ENCODE assay signal across 9 cellular contexts in the genomic region with DNA sequence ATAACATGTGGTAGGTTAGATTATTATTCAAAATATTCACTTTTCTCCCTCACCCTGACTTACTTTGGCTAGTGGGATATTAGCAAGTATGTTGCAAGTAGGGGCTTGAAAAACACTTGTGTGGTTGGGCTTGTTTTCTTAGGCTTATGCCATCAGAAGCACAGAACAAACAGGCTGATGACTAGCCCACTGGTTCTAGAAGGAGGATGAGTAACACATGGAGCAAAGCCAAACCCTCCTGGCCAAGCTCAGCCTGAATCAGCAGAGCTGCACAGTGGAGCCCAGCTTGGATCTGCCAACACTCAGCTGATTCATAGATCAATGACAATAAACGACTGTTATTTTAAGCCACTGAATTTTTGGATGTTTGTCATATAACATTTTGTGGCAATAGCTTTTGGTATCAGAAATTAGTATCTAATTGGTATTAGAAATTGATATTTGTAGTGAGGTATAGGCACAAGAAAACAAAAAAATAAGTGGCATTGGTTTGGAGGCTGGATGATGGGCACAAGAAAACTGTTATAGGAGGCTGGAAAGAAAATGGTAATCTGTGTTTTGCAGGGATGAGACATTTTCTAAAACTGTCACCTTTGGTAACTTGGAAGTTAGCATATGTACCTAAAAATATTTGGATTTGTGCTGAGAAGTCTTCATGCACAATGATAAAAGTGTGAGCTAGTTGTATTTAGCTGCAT. TPM values are rescaled to one million over a fixed set of nuclear protein-coding genes. Genes with fewer than 3 reads are reported as not detected.
A peak's percentile ranks its signal among the peaks of the same experiment; 100 is the strongest.
DNase-seq lines count a peak whose midpoint lies in the region; ATAC-seq and TF ChIP-seq lines count a peak whose summit lies in the region.
"Had no signal": no experiment of that assay in that cellular context is flagged by ENCODE, and none has a peak within 500 bp of the region (broad histone marks: within the 10 kb centered on the region; RNA-seq: fewer than 3 reads in every experiment).

No MANE protein-coding gene starts in this region.

- ATAC-seq in GM19324 (IDR thresholded peaks at IDR 0.05; ENCODE audit: low FRiP score, unreplicated experiment), result no peak

- intact Hi-C loops in esophagus squamous epithelium (cut with DNase I), result no loop called here

- no peaks in the 10 kb centered on the region for H3K9me3 ChIP-seq in esophagus squamous epithelium
- H3K9me3 ChIP-seq in osteoblast (ENCODE audit: low read depth, low read length), result no peaks in the 10 kb centered on the region
- H3K9me3 ChIP-seq in WERI-Rb-1 (ENCODE audit: severe bottlenecking), result no peaks in the 10 kb centered on the region

- peaks cover 0 to 18% (median 13%) of the 10 kb centered on the region in 3 donors for H3K4me1 ChIP-seq in esophagus squamous epithelium
- peaks cover 13% of the 10 kb centered on the region for H3K4me1 ChIP-seq in osteoblast (ENCODE audit: insufficient read depth, low read length)

- no peak overlapping the region for H2AFZ ChIP-seq in osteoblast (ENCODE audit: low read length)

- H3K4me2 ChIP-seq in osteoblast (ENCODE audit: insufficient read depth, low read length), result peak overlapping the region; percentile 8

- 0 to 14% methylated on average over 1 of the region's 1 CpG for WGBS in esophagus squamous epithelium, 2 donors

- H4K20me1 ChIP-seq in osteoblast (ENCODE audit: insufficient read depth, low read length), result no peaks in the 10 kb centered on the region

- TF ChIP-seq CTCF in esophagus squamous epithelium (IDR thresholded peaks at IDR 0.05) (no peak), osteoblast (IDR thresholded peaks at IDR 0.05; ENCODE audit: extremely low read depth, low read depth, low read length) (no peak), coronary artery (IDR thresholded peaks at IDR 0.05) (no peak), WERI-Rb-1 (IDR thresholded peaks at IDR 0.05; ENCODE audit: low read depth, low read length) (no peak)

- H3K4me3 ChIP-seq in esophagus squamous epithelium (no peak overlapping the region), osteoblast (ENCODE audit: insufficient read depth, low read length) (no peak overlapping the region), coronary artery (no peak overlapping the region), WERI-Rb-1 (ENCODE audit: low read depth, low read length) (no peak overlapping the region)

- H3K79me2 ChIP-seq in osteoblast (ENCODE audit: insufficient read depth, low read length), result no peaks in the 10 kb centered on the region

- H3K27me3 ChIP-seq in esophagus squamous epithelium (peaks cover 0 to 3% (median 0%) of the 10 kb centered on the region in 4 donors), osteoblast (ENCODE audit: insufficient read depth, low read length) (peaks cover 64% of the 10 kb centered on the region), WERI-Rb-1 (ENCODE audit: insufficient read depth, low read depth, severe bottlenecking) (no peaks in the 10 kb centered on the region)

- TF ChIP-seq POLR2A in esophagus squamous epithelium (IDR thresholded peaks at IDR 0.05), result no peak

- peak; percentile 77 for DNase-seq in COLO829 (ENCODE audit: low spot score)
- peak; percentile 2 for DNase-seq in OCI-M1 (lab: John Stamatoyannopoulos, UW)
- DNase-seq in esophagus squamous epithelium (lab: John Stamatoyannopoulos, UW), result peak; percentile 13
- peak; percentile 38 for DNase-seq in osteoblast (ENCODE audit: insufficient read length, low spot score, missing footprints)
- no peak for DNase-seq in coronary artery (ENCODE audit: low spot score)
- no peak for DNase-seq in WERI-Rb-1
- DNase-seq in stimulated activated CD4-positive, alpha-beta T cell treated with anti-CD3 and anti-CD28 coated beads, Interleukin-4, amount 100 ng/mL, for 24 hours, result no peak
- DNase-seq: endodermal cell had no signal

- no peaks in the 10 kb centered on the region for H3K36me3 ChIP-seq in esophagus squamous epithelium
- H3K36me3 ChIP-seq in osteoblast (ENCODE audit: insufficient read depth, low read length), result no peaks in the 10 kb centered on the region
- no peaks in the 10 kb centered on the region for H3K36me3 ChIP-seq in WERI-Rb-1

- H3K27ac ChIP-seq in esophagus squamous epithelium (peak overlapping the region in 2 of 4 donors; percentile 11 to 36), osteoblast (ENCODE audit: low read depth, low read length) (no peak overlapping the region), coronary artery (no peak overlapping the region), WERI-Rb-1 (no peak overlapping the region)

RNA-seq across cellular contexts. Expression of gene ZBED3, which starts 46.1 kb away (rescaled TPM):
- 1 to 10 TPM in 2 of 4 donors, under 1 TPM in 2; 0.47 to 4.6 (median 1.2) TPM for total RNA-seq in esophagus squamous epithelium
- 1.1 and 4.7 TPM in 2 replicates for total RNA-seq in osteoblast

Comparison
In these comparisons a context has a peak if more than half of its experiments do, and no peak if none do; other contexts are left out.
1. DNase-seq: peak in COLO829 (single experiment), OCI-M1 (single experiment), esophagus squamous epithelium (single experiment) and osteoblast (single experiment); none in coronary artery (single experiment), WERI-Rb-1 (single experiment) and stimulated activated CD4-positive, alpha-beta T cell treated with anti-CD3 and anti-CD28 coated beads, Interleukin-4, amount 100 ng/mL, for 24 hours (single experiment).